ENCODE assay signal across 8 cellular contexts in the genomic region with DNA sequence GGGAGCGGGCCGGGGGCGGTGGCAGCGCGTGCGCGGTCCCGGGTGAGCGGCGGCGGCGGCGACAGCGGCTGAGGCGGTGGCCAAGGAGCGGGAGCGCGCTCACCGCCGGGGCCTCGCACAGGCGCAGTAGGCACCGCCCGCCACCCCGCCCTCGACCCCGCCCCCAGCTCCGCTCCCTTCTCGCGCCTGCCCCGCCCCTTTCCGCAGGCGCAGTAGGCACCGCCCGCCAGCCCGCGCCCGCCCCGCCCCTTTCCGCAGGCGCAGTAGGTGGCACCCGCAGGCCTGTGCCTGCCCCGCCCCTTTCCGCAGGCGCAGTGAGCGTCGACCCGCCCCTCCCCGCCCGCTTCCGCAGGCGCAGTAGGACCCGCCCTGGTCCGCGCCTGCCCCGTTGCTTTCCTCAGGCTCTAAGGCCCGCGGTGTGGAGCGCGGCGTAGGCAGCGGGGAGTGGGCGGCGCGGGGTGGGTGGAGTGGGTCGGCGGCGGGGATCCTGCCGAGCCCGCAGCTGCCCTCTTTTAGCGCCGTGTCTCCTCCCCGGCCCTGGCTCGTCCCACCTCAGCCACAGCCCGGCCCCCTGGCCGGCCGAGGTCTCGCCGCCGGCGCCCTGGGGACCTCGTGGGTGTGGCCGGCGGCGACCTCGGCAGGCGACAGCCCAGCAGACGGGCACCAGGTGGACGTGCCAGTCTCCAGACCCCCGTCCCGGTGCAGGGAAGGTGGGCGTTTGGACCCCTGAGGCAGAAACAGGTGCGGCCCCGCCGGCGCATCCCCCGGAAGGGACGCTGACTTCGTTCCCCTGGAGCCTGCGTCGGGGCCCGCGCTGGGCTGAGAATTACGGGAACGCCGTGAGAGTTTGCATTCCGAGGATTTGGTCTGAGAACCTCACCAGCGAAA. TPM values are rescaled to one million over a fixed set of nuclear protein-coding genes. Genes with fewer than 3 reads are reported as not detected.
DNase-seq lines count a peak whose midpoint lies in the region; ATAC-seq, FAIRE-seq and TF ChIP-seq lines count a peak whose summit lies in the region.

A gene with protein sequence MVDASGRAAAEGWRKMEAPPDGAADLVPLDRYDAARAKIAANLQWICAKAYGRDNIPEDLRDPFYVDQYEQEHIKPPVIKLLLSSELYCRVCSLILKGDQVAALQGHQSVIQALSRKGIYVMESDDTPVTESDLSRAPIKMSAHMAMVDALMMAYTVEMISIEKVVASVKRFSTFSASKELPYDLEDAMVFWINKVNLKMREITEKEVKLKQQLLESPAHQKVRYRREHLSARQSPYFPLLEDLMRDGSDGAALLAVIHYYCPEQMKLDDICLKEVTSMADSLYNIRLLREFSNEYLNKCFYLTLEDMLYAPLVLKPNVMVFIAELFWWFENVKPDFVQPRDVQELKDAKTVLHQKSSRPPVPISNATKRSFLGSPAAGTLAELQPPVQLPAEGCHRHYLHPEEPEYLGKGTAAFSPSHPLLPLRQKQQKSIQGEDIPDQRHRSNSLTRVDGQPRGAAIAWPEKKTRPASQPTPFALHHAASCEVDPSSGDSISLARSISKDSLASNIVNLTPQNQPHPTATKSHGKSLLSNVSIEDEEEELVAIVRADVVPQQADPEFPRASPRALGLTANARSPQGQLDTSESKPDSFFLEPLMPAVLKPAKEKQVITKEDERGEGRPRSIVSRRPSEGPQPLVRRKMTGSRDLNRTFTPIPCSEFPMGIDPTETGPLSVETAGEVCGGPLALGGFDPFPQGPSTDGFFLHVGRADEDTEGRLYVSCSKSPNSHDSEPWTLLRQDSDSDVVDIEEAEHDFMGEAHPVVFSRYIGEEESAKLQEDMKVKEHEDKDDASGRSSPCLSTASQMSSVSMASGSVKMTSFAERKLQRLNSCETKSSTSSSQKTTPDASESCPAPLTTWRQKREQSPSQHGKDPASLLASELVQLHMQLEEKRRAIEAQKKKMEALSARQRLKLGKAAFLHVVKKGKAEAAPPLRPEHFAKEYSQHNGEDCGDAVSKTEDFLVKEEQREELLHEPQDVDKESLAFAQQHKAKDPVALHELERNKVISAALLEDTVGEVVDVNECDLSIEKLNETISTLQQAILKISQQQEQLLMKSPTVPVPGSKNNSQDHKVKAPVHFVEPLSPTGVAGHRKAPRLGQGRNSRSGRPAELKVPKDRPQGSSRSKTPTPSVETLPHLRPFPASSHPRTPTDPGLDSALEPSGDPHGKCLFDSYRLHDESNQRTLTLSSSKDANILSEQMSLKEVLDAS (N-terminal part only) (minus strand): TSS at position 101 of the 888 bp plus-strand sequence. CDS start 387 bp downstream, outside the sequence.

- intact Hi-C loops in vagina (cut with DNase I), result no loop called here

- H3K27me3 ChIP-seq in vagina, result no peaks in the 10 kb centered on the region

- in situ Hi-C loops in astrocyte of the cerebellum (cut with HindIII; ENCODE audit: low sequenced_read_pairs), result no loop called here

- H3K4me1 ChIP-seq in vagina, result peaks cover 42% of the 10 kb centered on the region

- peak; percentile 72 for ATAC-seq in HG02970 (IDR thresholded peaks at IDR 0.05; ENCODE audit: low FRiP score, unreplicated experiment)

- H3K36me3 ChIP-seq in vagina, result peaks cover 0 to 18% of the 10 kb centered on the region in 2 donors

- peak; percentile 83 for FAIRE-seq in GM18507 (lab: Jason Lieb, UNC)

- peak within 1 kb of the TSS; percentile 69 for H3K4me3 ChIP-seq in astrocyte of the cerebellum (ENCODE audit: low read depth, low read length)
- peak within 1 kb of the TSS; percentile 61 to 91 for H3K4me3 ChIP-seq in vagina

- H3K27ac ChIP-seq in vagina, result peak within 1 kb of the TSS; percentile 71

- H3K9me3 ChIP-seq in vagina, result no peaks in the 10 kb centered on the region

- peak in 1 of 2 donors; percentile 26 for TF ChIP-seq POLR2A in vagina (IDR thresholded peaks at IDR 0.05)

- TF ChIP-seq CTCF in astrocyte of the cerebellum (IDR thresholded peaks at IDR 0.05; ENCODE audit: low read depth, low read length, missing control alignments) (no peak), vagina (IDR thresholded peaks at IDR 0.05) (no peak)

- peak; percentile 81 for DNase-seq in GM18507 (ENCODE audit: extremely low spot score, insufficient read length, low read depth)
- peak; percentile 62 for DNase-seq in NCI-H2029 treated with DMSO at 0.1 percent for 48 hours (lab: John Stamatoyannopoulos, UW)
- DNase-seq in T-helper 9 cell, result peak; percentile 94
- DNase-seq in astrocyte of the cerebellum (ENCODE audit: low read depth), result peak; percentile 72
- DNase-seq in hepatic stellate cell (ENCODE audit: low spot score), result peak; percentile 98
- DNase-seq in renal cortical epithelial cell (ENCODE audit: low read depth), result peak; percentile 61
- no peak for DNase-seq in vagina (ENCODE audit: extremely low spot score in 2 of 2)

RNA-seq across cellular contexts. Expression of the gene that starts here (rescaled TPM):
- total RNA-seq in renal cortical epithelial cell (31.6 and 39.8 TPM in 2 replicates), vagina (20.9 TPM)

Comparison
In these comparisons a context has a peak if more than half of its experiments do, and no peak if none do; other contexts are left out.
1. DNase-seq: peak in GM18507 (single experiment), NCI-H2029 treated with DMSO at 0.1 percent for 48 hours (single experiment), T-helper 9 cell (single experiment), astrocyte of the cerebellum (single experiment), hepatic stellate cell (single experiment) and renal cortical epithelial cell (single experiment); none in vagina (0 of 2).